ENCODE assay signal across 8 cellular contexts in genomic region chr12:4539167-4539870, GRCh38. TPM values are rescaled to one million over a fixed set of nuclear protein-coding genes. Genes with fewer than 3 reads are reported as not detected.
DNase-seq lines count a peak whose midpoint lies in the region; ATAC-seq and TF ChIP-seq lines count a peak whose summit lies in the region.

No MANE protein-coding gene starts in this region.

- DNase-seq in GM06990 (ENCODE audit: extremely low read depth, insufficient read length) (no peak), erythroblast (lab: John Stamatoyannopoulos, UW) (peak; percentile 57 to 66), psoas muscle (no peak), D341Med (ENCODE audit: low spot score) (no peak), hepatic stellate cell (ENCODE audit: low spot score) (no peak), iPS-NIHi11 (ENCODE audit: low spot score) (no peak)

- H3K4me2 ChIP-seq in OCI-LY3 (ENCODE audit: low read length) = peak overlapping the region; percentile 91

- H3K79me2 ChIP-seq in OCI-LY3 (ENCODE audit: low read length) = peaks cover 57% of the 10 kb centered on the region

- no peaks in the 10 kb centered on the region for H3K36me3 ChIP-seq in GM06990 (ENCODE audit: control insufficient read depth, insufficient read depth, low read length)
- H3K36me3 ChIP-seq in OCI-LY3 (replicated peaks; ENCODE audit: low read depth, low read length) = peaks cover 19% of the 10 kb centered on the region
- peaks cover 0 to 18% of the 10 kb centered on the region in 2 donors for H3K36me3 ChIP-seq in psoas muscle (ENCODE audit: insufficient read depth in 1 of 2, low read depth in 1 of 2)

- H3K4me3 ChIP-seq in GM06990 (replicated peaks; ENCODE audit: low read depth, low read length) (peak overlapping the region; percentile 98), OCI-LY3 (ENCODE audit: low read length) (peak overlapping the region; percentile 97), psoas muscle (peak overlapping the region; percentile 80)

- peak overlapping the region; percentile 85 for H2AFZ ChIP-seq in OCI-LY3 (ENCODE audit: low read depth, low read length)

- 6 to 9% (median 7%) methylated on average over 16 of the region's 16 CpGs for WGBS in psoas muscle, 3 donors

- H3K27ac ChIP-seq in OCI-LY3 (ENCODE audit: low read length) (peak overlapping the region; percentile 79), psoas muscle (no peak overlapping the region)

- intact Hi-C loops in psoas muscle (cut with DNase I) = loop anchor here in 1 of 2 donors (10.0 kb wide), 2 partner anchors 115 to 655 kb away; no protein-coding TSS in a partner anchor

- H3K9ac ChIP-seq in OCI-LY3 (ENCODE audit: low read length) = peak overlapping the region; percentile 94

- H3K4me1 ChIP-seq in OCI-LY3 (ENCODE audit: low read length) (peaks cover 48% of the 10 kb centered on the region), psoas muscle (peaks cover 9% of the 10 kb centered on the region)

- H3K27me3 ChIP-seq in GM06990 (replicated peaks; ENCODE audit: control insufficient read depth, insufficient read depth, low read length) (no peaks in the 10 kb centered on the region), OCI-LY3 (ENCODE audit: low read depth, low read length) (no peaks in the 10 kb centered on the region), psoas muscle (ENCODE audit: insufficient read depth in 3 of 3, low read length in 2 of 3) (no peaks in the 10 kb centered on the region)

- ATAC-seq in psoas muscle (no peak), HG03378 (IDR thresholded peaks at IDR 0.05; ENCODE audit: unreplicated experiment) (no peak)

- H4K20me1 ChIP-seq in OCI-LY3 (ENCODE audit: insufficient read depth, low read length) = no peaks in the 10 kb centered on the region

- TF ChIP-seq CTCF in GM06990 (IDR thresholded peaks at IDR 0.05; ENCODE audit: insufficient read depth, low read length, poor library complexity, severe bottlenecking) (no peak), OCI-LY3 (IDR thresholded peaks at IDR 0.05; ENCODE audit: low read depth, low read length) (no peak), psoas muscle (IDR thresholded peaks at IDR 0.05) (no peak)

- H3K9me3 ChIP-seq in OCI-LY3 (ENCODE audit: insufficient read depth, low read length) (no peaks in the 10 kb centered on the region), psoas muscle (no peaks in the 10 kb centered on the region)

- TF ChIP-seq POLR2A in erythroblast (IDR thresholded peaks at IDR 0.05; ENCODE audit: low read length) = no peak

RNA-seq across cellular contexts. Expression of gene RAD51AP1, which starts 0.6 kb away (rescaled TPM):
- total RNA-seq in psoas muscle = under 1 TPM; 0.38 to 0.92 (median 0.44) TPM
- polyA plus RNA-seq in psoas muscle = under 1 TPM; 0.48 to 0.98 (median 0.75) TPM

RNA-seq across cellular contexts. Expression of gene DYRK4, which starts 22.7 kb away (rescaled TPM):
- total RNA-seq in psoas muscle = 10 to 100 TPM; 18.3 to 28.8 (median 23.3) TPM
- polyA plus RNA-seq in psoas muscle = 10 to 100 TPM; 18.3 to 27.8 (median 20.8) TPM

Comparison
In these comparisons a context has a peak if more than half of its experiments do, and no peak if none do; other contexts are left out.
1. DNase-seq: peak in erythroblast (2 of 2); none in GM06990 (single experiment), psoas muscle (0 of 2), D341Med (single experiment), hepatic stellate cell (single experiment) and iPS-NIHi11 (single experiment).
2. Peak in every context shown above with its lines, with median percentiles within 50 percentile points of each other: H3K4me3 ChIP-seq.